Comparison of ENCODE assay signal across 3 cellular contexts in genomic region chr5:12730354-12730753, GRCh38.
TF ChIP-seq lines count a peak whose summit lies in the region.

No MANE protein-coding gene starts in this region.

TF ChIP-seq in HepG2, 621 proteins besides CTCF, POLR2A, EP300 and RAD21:
- TF ChIP-seq SYNCRIP (IDR thresholded peaks at IDR 0.05; ENCODE audit: insufficient read depth, low read depth, low read length) = no peak
- no peak for TF ChIP-seq TCF7 (IDR thresholded peaks at IDR 0.05; ENCODE audit: low read depth)
- TF ChIP-seq MAFK (conservative IDR thresholded peaks at IDR 0.05 in 1 of 2, IDR thresholded peaks at IDR 0.05 in 1 of 2; ENCODE audit: low read length in 2 of 2) = peak; percentile 77 to 92
- TF ChIP-seq E2F2 (CRISPR knock-in tag; IDR thresholded peaks at IDR 0.05; ENCODE audit: borderline replicate concordance) = no peak
- TF ChIP-seq SRSF1 (optimal IDR thresholded peaks at IDR 0.05; ENCODE audit: low read depth, low read length) = no peak
- peak; percentile 80 for TF ChIP-seq MAFF (IDR thresholded peaks at IDR 0.05; ENCODE audit: low read depth, low read length)
- no peak for TF ChIP-seq ZNF816 (CRISPR knock-in tag; IDR thresholded peaks at IDR 0.05; ENCODE audit: borderline replicate concordance)

TF ChIP-seq in IMR-90, 13 proteins besides CTCF, POLR2A, EP300 and RAD21:
- TF ChIP-seq BHLHE40 (IDR thresholded peaks at IDR 0.05; ENCODE audit: low read depth, low read length) (no peak), MAFK (IDR thresholded peaks at IDR 0.05; ENCODE audit: low read depth, low read length) (peak; percentile 85)

TF ChIP-seq in H1, 55 proteins besides CTCF, POLR2A, EP300 and RAD21:
- no peak for TF ChIP-seq RBBP5 (IDR thresholded peaks at IDR 0.05; ENCODE audit: borderline replicate concordance, low read depth, low read length)
- TF ChIP-seq MAFK (IDR thresholded peaks at IDR 0.05; ENCODE audit: low read depth, low read length) = peak; percentile 58; the same call in 1 of the 2 replicates
